ENCODE assay signal across 13 cellular contexts in the genomic region with DNA sequence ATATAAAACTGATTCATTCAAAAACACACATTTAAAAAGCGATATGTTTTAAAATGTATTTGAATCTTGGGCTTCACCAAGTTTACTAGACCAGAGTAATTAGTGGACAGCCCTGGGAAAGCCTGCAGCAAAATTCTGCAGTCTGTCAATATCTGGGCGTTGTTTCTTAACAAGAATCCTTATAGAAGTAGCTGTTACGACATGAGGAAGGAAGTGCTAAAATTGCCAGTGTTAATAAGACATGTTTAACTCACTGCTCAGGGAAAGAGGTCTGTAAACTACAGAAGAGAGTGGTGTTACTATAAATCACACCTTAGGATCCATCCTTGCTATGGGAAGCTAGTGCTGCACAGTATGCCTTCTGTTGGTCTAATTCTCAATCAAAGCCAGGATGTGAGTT.
DNase-seq lines count a peak whose midpoint lies in the region; ATAC-seq, FAIRE-seq and TF ChIP-seq lines count a peak whose summit lies in the region.
"Had no signal": no experiment of that assay in that cellular context is flagged by ENCODE, and none has a peak within 500 bp of the region (broad histone marks: within the 10 kb centered on the region; RNA-seq: fewer than 3 reads in every experiment).

No MANE protein-coding gene starts in this region.

- dilution Hi-C loops in endothelial cell of umbilical vein (cut with MboI; ENCODE audit: extremely low pct_ligation_motif_present, low sequenced_read_pairs): loop anchor here (25.0 kb wide), 1 partner anchor 94 kb away; no protein-coding TSS in a partner anchor

- CTCF ChIA-PET in endothelial cell of umbilical vein (lab: Charles Lee): interaction anchor here (0.6 to 3.8 kb wide), 7 partner anchors 8 to 221 kb away, joined by 3 to 21 read pairs (median 3); no protein-coding TSS in a partner anchor

- no peak for TF ChIP-seq CTCF in endothelial cell of umbilical vein (IDR thresholded peaks at IDR 0.05; ENCODE audit: extremely low read depth in 1 of 2, insufficient read depth in 1 of 2, low read depth in 1 of 2, low read length in 2 of 2)

- DNase-seq in HT-29 (ENCODE audit: low spot score) (peak; percentile 50), NOMO-1 treated with DMSO at 0.1 percent for 48 hours (lab: John Stamatoyannopoulos, UW; ENCODE audit: unreplicated experiment) (peak; percentile 89), endothelial cell of umbilical vein (ENCODE audit: low read depth, low spot score) (peak; percentile 69), retina (peak; percentile 4), C1 segment of cervical spinal cord (lab: John Stamatoyannopoulos, UW) (no peak)
- no peak for DNase-seq in NK-92 treated with Interleukin-12 subunit alpha and Interleukin-12 subunit beta, amount 100 ng/mL, for 24 hours (lab: John Stamatoyannopoulos, UW)
- DNase-seq: NCI-H1105 treated with DMSO at 0.1 percent for 48 hours, NCI-H187 treated with DMSO at 0.1 percent for 48 hours, NCI-H2171, NCI-H774, T-helper 1 cell had no signal

- no peak for TF ChIP-seq POLR2A in endothelial cell of umbilical vein (IDR thresholded peaks at IDR 0.05; ENCODE audit: low read depth, low read length)

- H3K36me3 ChIP-seq in endothelial cell of umbilical vein (ENCODE audit: control insufficient read depth in 2 of 2, extremely low read depth in 1 of 2, insufficient read depth in 2 of 2, low read length in 2 of 2): no peaks in the 10 kb centered on the region
- H3K36me3 ChIP-seq: BLaER1 had no signal

- no peaks in the 10 kb centered on the region for H3K9me1 ChIP-seq in endothelial cell of umbilical vein (replicated peaks; ENCODE audit: control insufficient read depth, extremely low read depth, insufficient read depth, low read length)

- H3K9me3 ChIP-seq in endothelial cell of umbilical vein (replicated peaks; ENCODE audit: control insufficient read depth, insufficient read depth, low read length): no peaks in the 10 kb centered on the region
- H3K9me3 ChIP-seq: BLaER1 had no signal

- peak overlapping the region; percentile 40 for H3K4me2 ChIP-seq in endothelial cell of umbilical vein (ENCODE audit: insufficient read depth, low read length)
- H3K4me2 ChIP-seq: BLaER1 had no signal

- H4K20me1 ChIP-seq in endothelial cell of umbilical vein (replicated peaks; ENCODE audit: control insufficient read depth, extremely low read depth, insufficient read depth, low read length): no peaks in the 10 kb centered on the region
- H4K20me1 ChIP-seq: BLaER1 had no signal

- FAIRE-seq in endothelial cell of umbilical vein (lab: Jason Lieb, UNC): peak; percentile 67

- H3K79me2 ChIP-seq in endothelial cell of umbilical vein (ENCODE audit: control insufficient read depth, insufficient read depth, low read length): no peaks in the 10 kb centered on the region

- H3K9ac ChIP-seq in endothelial cell of umbilical vein (replicated peaks; ENCODE audit: extremely low read depth, insufficient read depth, low read length): no peak overlapping the region
- H3K9ac ChIP-seq: BLaER1 had no signal

- intact Hi-C loops in endothelial cell of umbilical vein (cut with micrococcal nuclease): loop anchor here (1.0 to 10.0 kb wide), 2 partner anchors 9 to 821 kb away; no protein-coding TSS in a partner anchor

- ATAC-seq in HG03521 (IDR thresholded peaks at IDR 0.05; ENCODE audit: unreplicated experiment): no peak

- BruUV-seq in endothelial cell of umbilical vein (replicated peaks; lab: Mats Ljungman, UMichigan): no TSS peak

- H3K27me3 ChIP-seq in endothelial cell of umbilical vein (ENCODE audit: control insufficient read depth in 2 of 2, insufficient read depth in 2 of 2, low read length in 2 of 2): no peaks in the 10 kb centered on the region
- H3K27me3 ChIP-seq: BLaER1 had no signal

- H3K4me3 ChIP-seq in endothelial cell of umbilical vein (replicated peaks in 1 of 3; ENCODE audit: insufficient read depth in 1 of 3, low read depth in 1 of 3, low read length in 3 of 3): no peak overlapping the region
- H3K4me3 ChIP-seq: BLaER1 had no signal

- POLR2A ChIA-PET in endothelial cell of umbilical vein (lab: Charles Lee): no interaction called here

- H2AFZ ChIP-seq in endothelial cell of umbilical vein (ENCODE audit: low read depth, low read length): peak overlapping the region; percentile 32

- peaks cover 54% of the 10 kb centered on the region for H3K4me1 ChIP-seq in endothelial cell of umbilical vein (ENCODE audit: control insufficient read depth, extremely low read depth, insufficient read depth, low read length)
- H3K4me1 ChIP-seq: BLaER1 had no signal

- peak overlapping the region; percentile 61 for H3K27ac ChIP-seq in endothelial cell of umbilical vein (ENCODE audit: insufficient read depth, low read depth, low read length)
- H3K27ac ChIP-seq: BLaER1 had no signal

TF ChIP-seq in endothelial cell of umbilical vein, 7 proteins besides CTCF, POLR2A, EP300 and RAD21:
- TF ChIP-seq FOS (IDR thresholded peaks at IDR 0.05; ENCODE audit: borderline replicate concordance, insufficient read depth, low read length) (no peak), POLR2AphosphoS5 (IDR thresholded peaks at IDR 0.05; ENCODE audit: insufficient read depth, low read depth, low read length) (no peak), MYC (IDR thresholded peaks at IDR 0.05; ENCODE audit: low read depth, low read length) (no peak), EZH2 (IDR thresholded peaks at IDR 0.05; ENCODE audit: borderline replicate concordance, low read depth, low read length, severe bottlenecking) (no peak), GATA2 (IDR thresholded peaks at IDR 0.05; ENCODE audit: insufficient read depth, insufficient read length, low read depth, low read length) (no peak), JUN (IDR thresholded peaks at IDR 0.05; ENCODE audit: borderline replicate concordance, insufficient read depth, insufficient read length, low read depth) (no peak)
- TF ChIP-seq, protein P1, sequence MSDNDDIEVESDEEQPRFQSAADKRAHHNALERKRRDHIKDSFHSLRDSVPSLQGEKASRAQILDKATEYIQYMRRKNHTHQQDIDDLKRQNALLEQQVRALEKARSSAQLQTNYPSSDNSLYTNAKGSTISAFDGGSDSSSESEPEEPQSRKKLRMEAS (IDR thresholded peaks at IDR 0.05; ENCODE audit: insufficient read depth, insufficient read length): no peak
TF ChIP-seq in endothelial cell of umbilical vein: peak in this region for 0.

Comparison
In these comparisons a context has a peak if more than half of its experiments do, and no peak if none do; other contexts are left out.
1. DNase-seq: peak in HT-29 (single experiment), NOMO-1 treated with DMSO at 0.1 percent for 48 hours (single experiment), endothelial cell of umbilical vein (single experiment) and retina (single experiment); none in C1 segment of cervical spinal cord (0 of 14) and NK-92 treated with Interleukin-12 subunit alpha and Interleukin-12 subunit beta, amount 100 ng/mL, for 24 hours (single experiment).